Comparison of ENCODE assay signal across 16 cellular contexts in the genomic region with DNA sequence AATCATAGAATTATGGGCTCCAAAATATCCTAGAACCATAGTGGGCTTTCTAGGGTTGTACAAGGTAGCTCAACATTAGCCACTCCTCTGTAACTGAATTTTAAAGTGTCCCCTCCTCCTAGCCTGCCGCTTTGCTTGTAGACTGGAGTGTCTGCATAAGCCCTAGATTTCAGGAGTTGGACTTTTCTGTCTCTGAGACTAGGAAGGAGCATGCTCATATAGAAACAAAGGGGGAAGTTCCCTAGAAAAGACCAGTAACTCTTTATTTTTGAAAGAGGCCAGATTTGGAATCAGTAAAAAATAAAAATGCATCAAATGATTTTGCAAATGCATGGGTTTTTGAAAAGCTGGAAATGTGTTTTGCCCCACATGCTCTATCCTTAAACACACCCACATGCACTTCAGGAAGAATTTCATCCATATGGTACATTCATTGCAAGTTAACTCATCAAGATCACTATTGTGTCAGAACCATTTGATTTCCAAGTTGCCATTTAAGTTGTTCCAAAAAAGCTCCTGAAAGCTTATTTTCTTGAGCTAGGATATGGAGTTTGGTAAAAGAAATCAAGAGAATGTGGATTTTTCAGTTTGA.
"Had no signal": no experiment of that assay in that cellular context is flagged by ENCODE, and none has a peak within 500 bp of the region (broad histone marks: within the 10 kb centered on the region; RNA-seq: fewer than 3 reads in every experiment).

No MANE protein-coding gene starts in this region.

- H3K36me3 ChIP-seq: thyroid gland had no signal

- H3K4me3 ChIP-seq: hepatocyte, thyroid gland had no signal

- FAIRE-seq: keratinocyte had no signal

- H3K27me3 ChIP-seq: hepatocyte, thyroid gland had no signal

- DNase-seq: activated CD4-positive, alpha-beta T cell treated with anti-CD3 and anti-CD28 coated beads, Interleukin-2, amount 10 ng/mL, durations not matched to agents 7 days and 5 days; activated CD4-positive, CD25-positive, alpha-beta regulatory T cell; activated CD8-positive, alpha-beta memory T cell treated with anti-CD3 and anti-CD28 coated beads, Interleukin-2, amount 50 U/mL, for 48 hours; activated naive CD8-positive, alpha-beta T cell treated with anti-CD3 and anti-CD28 coated beads, Interleukin-2, amount 10 ng/mL, durations not matched to agents 7 days and 5 days; aorta; cerebellar nuclear complex; mammary epithelial cell; naive thymus-derived CD4-positive, alpha-beta T cell; stimulated activated CD4-positive, alpha-beta T cell treated with anti-CD3 and anti-CD28 coated beads, Interleukin-2, amount 100 ng/mL, for 48 hours; thyroid gland had no signal

- H3K27ac ChIP-seq: epithelial cell of prostate, hepatocyte, parathyroid adenoma, thyroid gland had no signal

- ATAC-seq: left lobe of liver; naive thymus-derived CD4-positive, alpha-beta T cell; stimulated activated memory B cell treated with anti-CD40 and anti-IgM and Interleukin-4, amounts not matched to agents 10 μg/mL and 1 μg/mL and 100 μg/mL, for 72 hours had no signal

- H3K4me1 ChIP-seq: parathyroid adenoma had no signal

- H3K9me3 ChIP-seq: thyroid gland had no signal
